Comparison of ENCODE assay signal across 32 cellular contexts in genomic region chr15:96051598-96051997, GRCh38.
"Had no signal": no experiment of that assay in that cellular context is flagged by ENCODE, and none has a peak within 500 bp of the region (broad histone marks: within the 10 kb centered on the region; RNA-seq: fewer than 3 reads in every experiment).

No MANE protein-coding gene starts in this region.

- H3K27ac ChIP-seq: RWPE1, WERI-Rb-1 had no signal

- H3K4me3 ChIP-seq: MG63 had no signal

- H3K9me3 ChIP-seq: MG63 had no signal

- H3K9me3 Mint-ChIP-seq: activated naive CD4-positive, alpha-beta T cell treated with anti-CD3 and anti-CD28 coated beads, Interleukin-2, amount 10 ng/mL, durations not matched to agents 7 days and 5 days; central memory CD8-positive, alpha-beta T cell had no signal

- H3K36me3 Mint-ChIP-seq: activated CD8-positive, alpha-beta memory T cell treated with anti-CD3 and anti-CD28 coated beads, Interleukin-2, amount 10 ng/mL, durations not matched to agents 7 days and 5 days; activated naive CD4-positive, alpha-beta T cell treated with anti-CD3 and anti-CD28 coated beads, Interleukin-2, amount 10 ng/mL, durations not matched to agents 7 days and 5 days; activated naive CD8-positive, alpha-beta T cell; brain had no signal

- H3K4me1 Mint-ChIP-seq: activated CD4-positive, alpha-beta memory T cell treated with anti-CD3 and anti-CD28 coated beads, Interleukin-2, amount 10 ng/mL, durations not matched to agents 7 days and 5 days; activated CD8-positive, alpha-beta memory T cell treated with anti-CD3 and anti-CD28 coated beads, Interleukin-2, amount 10 ng/mL, durations not matched to agents 7 days and 5 days; central memory CD8-positive, alpha-beta T cell had no signal

- H3K4me3 Mint-ChIP-seq: activated CD4-positive, alpha-beta memory T cell treated with anti-CD3 and anti-CD28 coated beads, Interleukin-2, amount 10 ng/mL, durations not matched to agents 7 days and 5 days; activated CD8-positive, alpha-beta memory T cell treated with anti-CD3 and anti-CD28 coated beads, Interleukin-2, amount 10 ng/mL, durations not matched to agents 7 days and 5 days; activated naive CD4-positive, alpha-beta T cell treated with anti-CD3 and anti-CD28 coated beads, Interleukin-2, amount 10 ng/mL, durations not matched to agents 7 days and 5 days; activated naive CD8-positive, alpha-beta T cell; activated naive CD8-positive, alpha-beta T cell treated with anti-CD3 and anti-CD28 coated beads, Interleukin-2, amount 50 U/mL, for 24 hours; central memory CD8-positive, alpha-beta T cell had no signal

- FAIRE-seq: RCC 7860 had no signal

- DNase-seq: activated CD4-positive, alpha-beta memory T cell treated with anti-CD3 and anti-CD28 coated beads, Interleukin-2, amount 10 ng/mL, durations not matched to agents 7 days and 5 days; activated CD4-positive, alpha-beta T cell treated with anti-CD3 and anti-CD28 coated beads for 1 hour; activated CD4-positive, alpha-beta T cell treated with anti-CD3 and anti-CD28 coated beads for 48 hours; activated CD4-positive, CD25-positive, alpha-beta regulatory T cell; activated CD8-positive, alpha-beta memory T cell treated with anti-CD3 and anti-CD28 coated beads for 24 hours; activated CD8-positive, alpha-beta memory T cell treated with anti-CD3 and anti-CD28 coated beads, Interleukin-2, amount 10 ng/mL, durations not matched to agents 7 days and 5 days; activated CD8-positive, alpha-beta memory T cell treated with anti-CD3 and anti-CD28 coated beads, Interleukin-2, amount 50 U/mL, for 48 hours; activated effector memory CD4-positive, alpha-beta T cell treated with Interleukin-2 at 50 U/mL for 16 hours; activated naive CD4-positive, alpha-beta T cell treated with anti-CD3 and anti-CD28 coated beads, Interleukin-2, amount 10 ng/mL, durations not matched to agents 7 days and 5 days; activated naive CD8-positive, alpha-beta T cell treated with anti-CD3 and anti-CD28 coated beads, Interleukin-2, amount 50 U/mL, for 24 hours; activated T-cell treated with anti-CD3 and anti-CD28 coated beads, Interleukin-2, amount 50 U/mL, for 48 hours; anterior cingulate cortex; Kasumi-1; MG63; NCI-H1048; NCI-H1105 treated with DMSO at 0.1 percent for 48 hours; NCI-H1436 treated with DMSO at 0.1 percent for 48 hours; NCI-H1694 treated with DMSO at 0.1 percent for 48 hours; NCI-H2029; NCI-H345; NCI-H524 treated with DMSO at 0.1 percent for 48 hours; SW 1271; T-helper 1 cell; T-helper 2 cell; T-helper 9 cell; WERI-Rb-1 had no signal

- H3K27ac Mint-ChIP-seq: activated CD4-positive, alpha-beta memory T cell treated with anti-CD3 and anti-CD28 coated beads, Interleukin-2, amount 10 ng/mL, durations not matched to agents 7 days and 5 days; activated CD8-positive, alpha-beta memory T cell treated with anti-CD3 and anti-CD28 coated beads, Interleukin-2, amount 10 ng/mL, durations not matched to agents 7 days and 5 days; activated naive CD4-positive, alpha-beta T cell treated with anti-CD3 and anti-CD28 coated beads, Interleukin-2, amount 10 ng/mL, durations not matched to agents 7 days and 5 days; activated naive CD8-positive, alpha-beta T cell; activated naive CD8-positive, alpha-beta T cell treated with anti-CD3 and anti-CD28 coated beads, Interleukin-2, amount 50 U/mL, for 24 hours had no signal

- H3K27me3 ChIP-seq: MG63 had no signal

- ATAC-seq: activated CD8-positive, alpha-beta memory T cell treated with anti-CD3 and anti-CD28 coated beads, Interleukin-2, amount 10 ng/mL, durations not matched to agents 7 days and 5 days; activated naive CD8-positive, alpha-beta T cell treated with anti-CD3 and anti-CD28 coated beads, Interleukin-2, amount 50 U/mL, for 24 hours; Right ventricle myocardium inferior had no signal

- H3K36me3 ChIP-seq: MG63, WERI-Rb-1 had no signal
